In genomic region chr2:161708350-161708974, GRCh38 we compare ENCODE assay signal across 21 cellular contexts.
DNase-seq lines count a peak whose midpoint lies in the region; ATAC-seq and TF ChIP-seq lines count a peak whose summit lies in the region.
"Had no signal": no experiment of that assay in that cellular context is flagged by ENCODE, and none has a peak within 500 bp of the region (broad histone marks: within the 10 kb centered on the region; RNA-seq: fewer than 3 reads in every experiment).

No MANE protein-coding gene starts in this region.

- no peak overlapping the region for H3K9ac ChIP-seq in OCI-LY3 (ENCODE audit: low read length)
- H3K9ac ChIP-seq: BLaER1 treated with 17β-estradiol and CSF1 and Interleukin-3, amounts not matched to agents 10 nM and 100 nM had no signal

- WGBS in tibial nerve, 2 donors, result 89 to 100% methylated on average over 1 of the region's 1 CpG

- no peaks in the 10 kb centered on the region for H3K36me3 ChIP-seq in OCI-LY3 (replicated peaks; ENCODE audit: low read depth, low read length)
- H3K36me3 ChIP-seq in tibial nerve, result no peaks in the 10 kb centered on the region
- H3K36me3 ChIP-seq: BLaER1 treated with 17β-estradiol and CSF1 and Interleukin-3, amounts not matched to agents 10 nM and 100 nM; brain microvascular endothelial cell; gastrocnemius medialis; right atrium auricular region had no signal

- peaks cover 0 to 2% (median 0%) of the 10 kb centered on the region in 6 donors for H3K9me3 Mint-ChIP-seq in immature natural killer cell
- H3K9me3 Mint-ChIP-seq: activated naive CD4-positive, alpha-beta T cell treated with anti-CD3 and anti-CD28 coated beads, Interleukin-2, amount 50 U/mL, for 72 hours; stimulated activated naive B cell treated with anti-CD40 and anti-IgM and Interleukin-4, amounts not matched to agents 10 μg/mL and 1 μg/mL and 100 μg/mL, for 72 hours had no signal

- ATAC-seq in activated CD4-positive, CD25-positive, alpha-beta regulatory T cell treated with anti-CD3 and anti-CD28 coated beads, Interleukin-2, amount 50 U/mL, for 24 hours, result peak; percentile 33 to 51
- peak; percentile 31 for ATAC-seq in GM18867 (IDR thresholded peaks at IDR 0.05; ENCODE audit: unreplicated experiment)
- ATAC-seq: activated naive CD4-positive, alpha-beta T cell treated with anti-CD3 and anti-CD28 coated beads, Interleukin-2, amount 50 U/mL, for 72 hours; gastrocnemius medialis; HCT116; left cardiac atrium; stimulated activated naive B cell treated with anti-CD40 and anti-IgM and Interleukin-4, amounts not matched to agents 10 μg/mL and 1 μg/mL and 100 μg/mL, for 72 hours had no signal

- TF ChIP-seq CTCF in OCI-LY3 (IDR thresholded peaks at IDR 0.05; ENCODE audit: low read depth, low read length), result no peak
- TF ChIP-seq CTCF in tibial nerve (IDR thresholded peaks at IDR 0.05), result no peak

- TF ChIP-seq POLR2A in tibial nerve (IDR thresholded peaks at IDR 0.05), result no peak

- peak overlapping the region; percentile 3 to 89 (median 47) for H3K4me3 Mint-ChIP-seq in immature natural killer cell
- H3K4me3 Mint-ChIP-seq: stimulated activated naive B cell treated with anti-CD40 and anti-IgM and Interleukin-4, amounts not matched to agents 10 μg/mL and 1 μg/mL and 100 μg/mL, for 72 hours had no signal

- H3K4me1 Mint-ChIP-seq in immature natural killer cell, result peaks cover 8 to 13% of the 10 kb centered on the region in 2 donors
- H3K4me1 Mint-ChIP-seq: stimulated activated naive B cell treated with anti-CD40 and anti-IgM and Interleukin-4, amounts not matched to agents 10 μg/mL and 1 μg/mL and 100 μg/mL, for 72 hours had no signal

- H3K27me3 ChIP-seq in OCI-LY3 (ENCODE audit: low read depth, low read length) (no peaks in the 10 kb centered on the region), tibial nerve (no peaks in the 10 kb centered on the region)
- H3K27me3 ChIP-seq: BLaER1 treated with 17β-estradiol and CSF1 and Interleukin-3, amounts not matched to agents 10 nM and 100 nM; brain microvascular endothelial cell; gastrocnemius medialis; right atrium auricular region had no signal

- no peaks in the 10 kb centered on the region for H3K36me3 Mint-ChIP-seq in immature natural killer cell
- H3K36me3 Mint-ChIP-seq: activated naive CD4-positive, alpha-beta T cell treated with anti-CD3 and anti-CD28 coated beads, Interleukin-2, amount 50 U/mL, for 72 hours; stimulated activated naive B cell treated with anti-CD40 and anti-IgM and Interleukin-4, amounts not matched to agents 10 μg/mL and 1 μg/mL and 100 μg/mL, for 72 hours had no signal

- H3K4me3 ChIP-seq in OCI-LY3 (ENCODE audit: low read length) (peak overlapping the region; percentile 74; the same call in 1 of the 2 replicates), tibial nerve (no peak overlapping the region)
- H3K4me3 ChIP-seq: BLaER1 treated with 17β-estradiol and CSF1 and Interleukin-3, amounts not matched to agents 10 nM and 100 nM; gastrocnemius medialis; right atrium auricular region had no signal

- TF ChIP-seq EP300 in tibial nerve (IDR thresholded peaks at IDR 0.05), result no peak

- H3K27ac ChIP-seq in OCI-LY3 (ENCODE audit: low read length) (no peak overlapping the region), tibial nerve (no peak overlapping the region)
- H3K27ac ChIP-seq: BLaER1 treated with 17β-estradiol and CSF1 and Interleukin-3, amounts not matched to agents 10 nM and 100 nM; brain microvascular endothelial cell; gastrocnemius medialis; right atrium auricular region had no signal

- no peaks in the 10 kb centered on the region for H4K20me1 ChIP-seq in OCI-LY3 (ENCODE audit: insufficient read depth, low read length)
- H4K20me1 ChIP-seq: BLaER1 treated with 17β-estradiol and CSF1 and Interleukin-3, amounts not matched to agents 10 nM and 100 nM had no signal

- peaks cover 27% of the 10 kb centered on the region for H3K4me1 ChIP-seq in OCI-LY3 (ENCODE audit: low read length)
- peaks cover 0 to 4% (median 0%) of the 10 kb centered on the region in 4 donors for H3K4me1 ChIP-seq in tibial nerve
- H3K4me1 ChIP-seq: right atrium auricular region had no signal

- H2AFZ ChIP-seq in OCI-LY3 (ENCODE audit: low read depth, low read length), result peak overlapping the region; percentile 83

- peak overlapping the region in 4 of 6 donors; percentile 25 to 73 (median 62) for H3K27ac Mint-ChIP-seq in immature natural killer cell
- H3K27ac Mint-ChIP-seq: activated naive CD4-positive, alpha-beta T cell treated with anti-CD3 and anti-CD28 coated beads, Interleukin-2, amount 50 U/mL, for 72 hours; stimulated activated naive B cell treated with anti-CD40 and anti-IgM and Interleukin-4, amounts not matched to agents 10 μg/mL and 1 μg/mL and 100 μg/mL, for 72 hours had no signal

- H3K4me2 ChIP-seq in OCI-LY3 (ENCODE audit: low read length), result peak overlapping the region; percentile 80
- H3K4me2 ChIP-seq: BLaER1 treated with 17β-estradiol and CSF1 and Interleukin-3, amounts not matched to agents 10 nM and 100 nM had no signal

- no peak for DNase-seq in activated CD4-positive, CD25-positive, alpha-beta regulatory T cell treated with anti-CD3 and anti-CD28 coated beads, Interleukin-2, amount 50 U/mL, for 72 hours
- DNase-seq in immature natural killer cell, result no peak
- DNase-seq in midbrain (lab: John Stamatoyannopoulos, UW), result no peak
- no peak for DNase-seq in NCI-H82 treated with DMSO at 0.1 percent for 48 hours (lab: John Stamatoyannopoulos, UW; ENCODE audit: unreplicated experiment)
- DNase-seq in tibial nerve (ENCODE audit: low spot score in 2 of 2), result no peak
- DNase-seq: brain microvascular endothelial cell; cortex of kidney; gastrocnemius medialis; left cardiac atrium; NCI-H1048; NCI-H524 treated with DMSO at 0.1 percent for 48 hours; stimulated activated CD4-positive, alpha-beta T cell treated with anti-CD3 and anti-CD28 coated beads, Interleukin-15, amount 100 ng/mL, for 24 hours; stimulated activated naive B cell treated with anti-CD40 and anti-IgM and Interleukin-4, amounts not matched to agents 10 μg/mL and 1 μg/mL and 100 μg/mL, for 72 hours; trophoblast cell had no signal

- H3K27me3 Mint-ChIP-seq in immature natural killer cell (ENCODE audit: low read depth in 3 of 3), result peaks cover 0 to 2% (median 0%) of the 10 kb centered on the region in 3 donors
- H3K27me3 Mint-ChIP-seq: stimulated activated naive B cell treated with anti-CD40 and anti-IgM and Interleukin-4, amounts not matched to agents 10 μg/mL and 1 μg/mL and 100 μg/mL, for 72 hours had no signal

- no peaks in the 10 kb centered on the region for H3K79me2 ChIP-seq in OCI-LY3 (ENCODE audit: low read length)

- H3K9me3 ChIP-seq in OCI-LY3 (ENCODE audit: insufficient read depth, low read length) (no peaks in the 10 kb centered on the region), tibial nerve (no peaks in the 10 kb centered on the region)
- H3K9me3 ChIP-seq: BLaER1 treated with 17β-estradiol and CSF1 and Interleukin-3, amounts not matched to agents 10 nM and 100 nM; gastrocnemius medialis; right atrium auricular region had no signal
